In genomic region chr9:33297455-33297854, GRCh38 we compare ENCODE assay signal across 8 cellular contexts. TPM values are rescaled to one million over a fixed set of nuclear protein-coding genes. Genes with fewer than 3 reads are reported as not detected.
DNase-seq lines count a peak whose midpoint lies in the region; ATAC-seq and TF ChIP-seq lines count a peak whose summit lies in the region.

No MANE protein-coding gene starts in this region.

- no peaks in the 10 kb centered on the region for H3K27me3 ChIP-seq in mammary epithelial cell (ENCODE audit: insufficient read depth, low read length)
- H3K27me3 ChIP-seq in dorsolateral prefrontal cortex: no peaks in the 10 kb centered on the region
- no peaks in the 10 kb centered on the region for H3K27me3 ChIP-seq in sigmoid colon

- no peaks in the 10 kb centered on the region for H4K20me1 ChIP-seq in mammary epithelial cell (ENCODE audit: insufficient read depth, low read length)

- peaks cover 49% of the 10 kb centered on the region for H3K4me1 Mint-ChIP-seq in MCF 10A (ENCODE audit: insufficient read depth, unreplicated experiment)

- H3K4me2 ChIP-seq in mammary epithelial cell (ENCODE audit: insufficient read depth, low read depth, low read length): no peak overlapping the region

- no TSS peak for BruUV-seq in MCF 10A (replicated peaks; lab: Mats Ljungman, UMichigan)
- no TSS peak for BruUV-seq in mammary epithelial cell (replicated peaks; lab: Mats Ljungman, UMichigan)

- H3K9me3 ChIP-seq in mammary epithelial cell (replicated peaks; ENCODE audit: insufficient read depth, low read length) (no peaks in the 10 kb centered on the region), sigmoid colon (no peaks in the 10 kb centered on the region)

- H3K9ac ChIP-seq in mammary epithelial cell (ENCODE audit: insufficient read depth, low read length): no peak overlapping the region

- TF ChIP-seq EP300 in sigmoid colon (IDR thresholded peaks at IDR 0.05): no peak

- DNase-seq in MCF 10A (ENCODE audit: unreplicated experiment): peak; percentile 5
- DNase-seq in mammary epithelial cell: no peak
- peak; percentile 2 to 80 for DNase-seq in NCI-H524 (lab: John Stamatoyannopoulos, UW)
- DNase-seq in dorsolateral prefrontal cortex: peak in 1 of 10 donors; percentile 19
- peak; percentile 71 for DNase-seq in sigmoid colon
- no peak for DNase-seq in cerebellar nuclear complex (lab: John Stamatoyannopoulos, UW)
- no peak for DNase-seq in GM03348 (ENCODE audit: low spot score)

- WGBS in mammary epithelial cell (ENCODE audit: low coverage, missing lambda C conversion rate): 100% methylated on average over 1 of the region's 1 CpG
- WGBS in sigmoid colon, 2 donors: 1 to 15% methylated on average over 1 of the region's 1 CpG

- no peak for TF ChIP-seq POLR2A in sigmoid colon (IDR thresholded peaks at IDR 0.05)

- CTCF ChIA-PET in MCF 10A (lab: Yijun Ruan, JAX): interaction anchor here (0.9 to 2.3 kb wide), 5 partner anchors 10 to 76 kb away, joined by 3 to 13 read pairs (median 6); no protein-coding TSS in a partner anchor
- CTCF ChIA-PET in mammary epithelial cell (lab: Charles Lee; ENCODE audit: low non-redundant PET): no interaction called here

- TF ChIP-seq CTCF in MCF 10A (IDR thresholded peaks at IDR 0.05; ENCODE audit: unreplicated experiment) (no peak), mammary epithelial cell (conservative IDR thresholded peaks at IDR 0.05 in 1 of 2, IDR thresholded peaks at IDR 0.05 in 1 of 2; ENCODE audit: extremely low read depth in 1 of 2, insufficient read depth in 1 of 2, low read depth in 1 of 2, low read length in 2 of 2) (no peak), dorsolateral prefrontal cortex (IDR thresholded peaks at IDR 0.05 in 54 of 56, conservative IDR thresholded peaks at IDR 0.05 in 2 of 56; ENCODE audit: low read depth in 1 of 56, partially characterized antibody in 56 of 56) (no peak), sigmoid colon (IDR thresholded peaks at IDR 0.05) (no peak)

- peaks cover 21% of the 10 kb centered on the region for H3K4me1 ChIP-seq in mammary epithelial cell (ENCODE audit: insufficient read depth, low read length)
- H3K4me1 ChIP-seq in sigmoid colon: peaks cover 0 to 50% (median 48%) of the 10 kb centered on the region in 4 donors

- H3K27ac ChIP-seq in mammary epithelial cell (ENCODE audit: insufficient read depth, low read depth, low read length): no peak overlapping the region
- peak overlapping the region in 33 of 59 donors; percentile 2 to 65 (median 38) for H3K27ac ChIP-seq in dorsolateral prefrontal cortex
- H3K27ac ChIP-seq in sigmoid colon: no peak overlapping the region

- in situ Hi-C loops in mammary epithelial cell (cut with MboI; ENCODE audit: low sequenced_read_pairs in 2 of 2): loop anchor here in 1 of 2 donors (25.0 kb wide), 1 partner anchor 165 kb away; the partner anchor contains the start of gene NOL6

- H2AFZ ChIP-seq in mammary epithelial cell (ENCODE audit: low read depth, low read length): no peak overlapping the region

- peaks cover 16% of the 10 kb centered on the region for H3K36me3 Mint-ChIP-seq in MCF 10A (ENCODE audit: insufficient read depth, unreplicated experiment)

- H3K36me3 ChIP-seq in mammary epithelial cell (ENCODE audit: insufficient read depth, low read length) (peaks cover 43% of the 10 kb centered on the region), sigmoid colon (peaks cover 10 to 88% (median 18%) of the 10 kb centered on the region in 4 donors)

- H3K9me3 Mint-ChIP-seq in MCF 10A (ENCODE audit: unreplicated experiment): no peaks in the 10 kb centered on the region

- POLR2A ChIA-PET in MCF 10A (lab: Yijun Ruan, JAX): interaction anchor here (1.2 to 2.2 kb wide), 3 partner anchors 10 to 22 kb away, joined by 4 to 12 read pairs (median 6); no protein-coding TSS in a partner anchor

- peak overlapping the region; percentile 59 for H3K27ac Mint-ChIP-seq in MCF 10A (ENCODE audit: low read depth, unreplicated experiment)

- H3K4me3 Mint-ChIP-seq in MCF 10A (ENCODE audit: unreplicated experiment): peak overlapping the region; percentile 19

- dilution Hi-C loops in mammary epithelial cell (cut with HindIII; ENCODE audit: low sequenced_read_pairs): no loop called here

- ATAC-seq in HG02943 (IDR thresholded peaks at IDR 0.05; ENCODE audit: low read depth, unreplicated experiment): peak; percentile 85

- H3K27me3 Mint-ChIP-seq in MCF 10A (ENCODE audit: insufficient read depth, unreplicated experiment): no peaks in the 10 kb centered on the region

- H3K79me2 ChIP-seq in mammary epithelial cell (ENCODE audit: insufficient read depth, low read length): peaks cover 91% of the 10 kb centered on the region

- H3K4me3 ChIP-seq in mammary epithelial cell (replicated peaks in 1 of 3; ENCODE audit: insufficient read depth in 1 of 3, low read depth in 2 of 3, low read length in 3 of 3) (no peak overlapping the region), dorsolateral prefrontal cortex (peak overlapping the region in 21 of 59 donors; percentile 4 to 37 (median 18)), sigmoid colon (no peak overlapping the region)

- intact Hi-C loops in MCF 10A (cut with micrococcal nuclease): no loop called here
- intact Hi-C loops in mammary epithelial cell (cut with micrococcal nuclease): no loop called here
- intact Hi-C loops in dorsolateral prefrontal cortex (cut with DNase I): no loop called here
- intact Hi-C loops in sigmoid colon (cut with DNase I): no loop called here

RNA-seq across cellular contexts. Expression of gene NFX1, which starts 7.1 kb away (rescaled TPM):
- total RNA-seq in MCF 10A (2022): 66.7 and 78.5 TPM in 2 replicates
- total RNA-seq in mammary epithelial cell: 10 to 100 TPM; 29.8 to 47.2 TPM
- 23.8 TPM for polyA plus RNA-seq in mammary epithelial cell
- polyA minus RNA-seq in mammary epithelial cell: 33.1 TPM
- 10 to 100 TPM; 33.6 to 54.0 (median 43.9) TPM for total RNA-seq in dorsolateral prefrontal cortex
- 10 to 100 TPM; 34.3 to 40.7 (median 38.6) TPM for total RNA-seq in sigmoid colon
- 10 to 100 TPM; 15.7 to 18.6 (median 17.7) TPM for polyA plus RNA-seq in sigmoid colon

RNA-seq across cellular contexts. Expression of gene CHMP5, which starts 32.6 kb away (rescaled TPM):
- 67.6 and 85.1 TPM in 2 replicates for total RNA-seq in MCF 10A (2022)
- total RNA-seq in mammary epithelial cell: 10 to 100 TPM; 52.7 to 54.0 TPM
- 50.6 TPM for polyA plus RNA-seq in mammary epithelial cell
- 30.3 TPM for polyA minus RNA-seq in mammary epithelial cell
- total RNA-seq in dorsolateral prefrontal cortex: 10 to 100 TPM; 41.0 to 98.2 (median 72.4) TPM
- 10 to 100 TPM; 54.6 to 79.6 (median 64.3) TPM for total RNA-seq in sigmoid colon
- 100 to 1,000 TPM in 2 of 3 donors, 10 to 100 TPM in 1; 80.6 to 307 (median 183) TPM for polyA plus RNA-seq in sigmoid colon

RNA-seq across cellular contexts. Expression of gene BAG1, which starts 32.9 kb away (rescaled TPM):
- total RNA-seq in MCF 10A (2022) (75.7 and 91.8 TPM in 2 replicates), mammary epithelial cell (10 to 100 TPM; 28.5 to 30.9 TPM), dorsolateral prefrontal cortex (100 to 1,000 TPM in 9 of 120 experiments, 10 to 100 TPM in 111; 49.1 to 127 (median 80.7) TPM), sigmoid colon (100 to 1,000 TPM in 3 of 4 donors, 10 to 100 TPM in 1; 93.3 to 164 (median 135) TPM)
- polyA plus RNA-seq in mammary epithelial cell (20.3 TPM), sigmoid colon (100 to 1,000 TPM; 105 to 243 (median 198) TPM)
- 5.4 TPM for polyA minus RNA-seq in mammary epithelial cell

RNA-seq across cellular contexts. Expression of gene SPINK4, which starts 57.5 kb away (rescaled TPM):
- total RNA-seq in MCF 10A (2022): not detected in 2 replicates
- not detected for total RNA-seq in mammary epithelial cell
- not detected for polyA plus RNA-seq in mammary epithelial cell
- not detected for polyA minus RNA-seq in mammary epithelial cell
- total RNA-seq in dorsolateral prefrontal cortex: not detected
- total RNA-seq in sigmoid colon: not detected
- polyA plus RNA-seq in sigmoid colon: 1,000 to 10,000 TPM in 1 of 3 donors, 100 to 1,000 TPM in 1, 10 to 100 TPM in 1; 26.4 to 1,105 (median 121) TPM

Comparison
In these comparisons a context has a peak if more than half of its experiments do, and no peak if none do; other contexts are left out.
1. DNase-seq: peak in MCF 10A (single experiment), NCI-H524 (2 of 2) and sigmoid colon (single experiment); none in mammary epithelial cell (single experiment), cerebellar nuclear complex (0 of 2) and GM03348 (single experiment).
2. H3K27ac ChIP-seq: peak in dorsolateral prefrontal cortex (33 of 59); none in mammary epithelial cell (single experiment) and sigmoid colon (0 of 4).